Comparison of ENCODE assay signal across 20 cellular contexts in genomic region chr14:54555651-54556050, GRCh38. TPM values are rescaled to one million over a fixed set of nuclear protein-coding genes. Genes with fewer than 3 reads are reported as not detected.
DNase-seq lines count a peak whose midpoint lies in the region; ATAC-seq, FAIRE-seq and TF ChIP-seq lines count a peak whose summit lies in the region.
"Had no signal": no experiment of that assay in that cellular context is flagged by ENCODE, and none has a peak within 500 bp of the region (broad histone marks: within the 10 kb centered on the region; RNA-seq: fewer than 3 reads in every experiment).

No MANE protein-coding gene starts in this region.

- no peaks in the 10 kb centered on the region for H3K79me2 ChIP-seq in H1 (ENCODE audit: control insufficient read depth in 1 of 2, insufficient read depth in 2 of 2, low read length in 2 of 2)

- H3K4me3 Mint-ChIP-seq in type B pancreatic cell: no peak overlapping the region
- no peak overlapping the region for H3K4me3 Mint-ChIP-seq in CD14-positive monocyte
- H3K4me3 Mint-ChIP-seq: activated CD8-positive, alpha-beta memory T cell treated with anti-CD3 and anti-CD28 coated beads, Interleukin-2, amount 10 ng/mL, durations not matched to agents 7 days and 5 days; brain; CD8-positive, alpha-beta memory T cell; dendritic cell treated with granulocyte-macrophage colony-stimulating factor and Interleukin-4, amounts not matched to agents 40 ng/mL and 50 ng/mL, for 4 days; nephron progenitor cell had no signal

- POLR2A ChIA-PET in H1 (lab: Charles Lee; ENCODE audit: partially characterized antibody): no interaction called here

- no peak overlapping the region for H2BK5ac ChIP-seq in H1 (ENCODE audit: low read depth, low read length)

- H4K20me1 ChIP-seq in H1 (replicated peaks in 1 of 2; ENCODE audit: control insufficient read depth in 1 of 2, insufficient read depth in 2 of 2, low read length in 2 of 2): no peaks in the 10 kb centered on the region

- H4K8ac ChIP-seq in H1 (ENCODE audit: extremely low read depth, insufficient read depth, low read length): no peak overlapping the region

- FAIRE-seq in H1 (lab: Jason Lieb, UNC): no peak
- FAIRE-seq: RCC 7860 had no signal

- H3K27me3 ChIP-seq in cardiac muscle cell (no peaks in the 10 kb centered on the region), heart right ventricle (peaks cover 0 to 4% (median 0%) of the 10 kb centered on the region in 7 donors), H1 (replicated peaks in 1 of 4; ENCODE audit: control insufficient read depth in 3 of 4, extremely low read depth in 1 of 4, insufficient read depth in 3 of 4, low read length in 3 of 4) (no peaks in the 10 kb centered on the region)

- no peak overlapping the region for H3K4me3 ChIP-seq in cardiac muscle cell
- H3K4me3 ChIP-seq in heart right ventricle: no peak overlapping the region
- no peak overlapping the region for H3K4me3 ChIP-seq in H1 (ENCODE audit: extremely low read depth in 1 of 4, insufficient read depth in 2 of 4, low read depth in 3 of 4, low read length in 4 of 4)
- H3K4me3 ChIP-seq: prostate gland had no signal

- CTCF ChIA-PET in H1 (lab: Charles Lee; ENCODE audit: partially characterized antibody): interaction anchor here (1.0 to 2.5 kb wide), 2 partner anchors 8 to 135 kb away, joined by 3 to 8 read pairs; no protein-coding TSS in a partner anchor

- intact Hi-C loops in heart right ventricle (cut with DNase I): no loop called here
- intact Hi-C loops in CD14-positive monocyte (cut with micrococcal nuclease): no loop called here

- H2BK120ac ChIP-seq in H1 (replicated peaks; ENCODE audit: low read depth, low read length): no peak overlapping the region

- H3K9me3 Mint-ChIP-seq in type B pancreatic cell: no peaks in the 10 kb centered on the region
- no peaks in the 10 kb centered on the region for H3K9me3 Mint-ChIP-seq in CD14-positive monocyte
- H3K9me3 Mint-ChIP-seq: activated T-helper 2 cell treated with anti-CD3 and anti-CD28 coated beads, Interferon-gamma antibody, Interleukin-2, Interleukin-4, amounts not matched to agents 10 μg/mL and 5 μg/mL and 100 μg/mL, durations not matched to agents 14 hours and 24 hours and 36 hours; brain; CD8-positive, alpha-beta memory T cell; dendritic cell treated with granulocyte-macrophage colony-stimulating factor and Interleukin-4, amounts not matched to agents 40 ng/mL and 50 ng/mL, for 4 days; nephron progenitor cell had no signal

- H3K4me1 ChIP-seq in cardiac muscle cell (ENCODE audit: low read depth) (no peaks in the 10 kb centered on the region), heart right ventricle (peaks cover 0 to 6% (median 0%) of the 10 kb centered on the region in 9 donors), H1 (replicated peaks in 1 of 4; ENCODE audit: control insufficient read depth in 3 of 4, insufficient read depth in 4 of 4, low read length in 3 of 4) (peaks cover 0 to 2% (median 0%) of the 10 kb centered on the region in 4 experiments; a peak in 1 of 7 replicates)
- H3K4me1 ChIP-seq: prostate gland had no signal

- H3K14ac ChIP-seq in H1 (ENCODE audit: insufficient read length): no peak overlapping the region

- peak overlapping the region; percentile 81; the same call in 1 of the 2 replicates for H2BK12ac ChIP-seq in H1 (ENCODE audit: low read depth, low read length)

- H3K79me1 ChIP-seq in H1 (ENCODE audit: low read depth, low read length): no peaks in the 10 kb centered on the region

- no peak overlapping the region for H2BK15ac ChIP-seq in H1 (ENCODE audit: low read length)

- H3K56ac ChIP-seq in H1 (replicated peaks; ENCODE audit: insufficient read length, low read depth, low read length): no peak overlapping the region

- no peak for TF ChIP-seq POLR2A in H1 (IDR thresholded peaks at IDR 0.05; ENCODE audit: control extremely low read depth in 1 of 2, low read depth in 2 of 2, low read length in 2 of 2)

- H3K4me1 Mint-ChIP-seq in type B pancreatic cell (ENCODE audit: unreplicated experiment) (no peaks in the 10 kb centered on the region), CD14-positive monocyte (no peaks in the 10 kb centered on the region)
- H3K4me1 Mint-ChIP-seq: activated CD8-positive, alpha-beta memory T cell treated with anti-CD3 and anti-CD28 coated beads, Interleukin-2, amount 10 ng/mL, durations not matched to agents 7 days and 5 days; brain; CD8-positive, alpha-beta memory T cell; nephron progenitor cell had no signal

- no peaks in the 10 kb centered on the region for H3K9me3 ChIP-seq in cardiac muscle cell (ENCODE audit: low read depth)
- no peaks in the 10 kb centered on the region for H3K9me3 ChIP-seq in heart right ventricle
- H3K9me3 ChIP-seq in H1 (ENCODE audit: insufficient read depth in 2 of 2, low read depth in 1 of 2, low read length in 1 of 2): no peaks in the 10 kb centered on the region
- H3K9me3 ChIP-seq: prostate gland had no signal

- ATAC-seq in heart right ventricle (no peak), HG03025 (IDR thresholded peaks at IDR 0.05; ENCODE audit: low FRiP score, unreplicated experiment) (no peak), HG03135 (IDR thresholded peaks at IDR 0.05; ENCODE audit: unreplicated experiment) (no peak)
- ATAC-seq: activated CD8-positive, alpha-beta memory T cell treated with anti-CD3 and anti-CD28 coated beads, Interleukin-2, amount 10 ng/mL, durations not matched to agents 7 days and 5 days; left colon had no signal

- H3K27ac ChIP-seq in cardiac muscle cell (no peak overlapping the region), heart right ventricle (no peak overlapping the region), H1 (ENCODE audit: low read depth, low read length) (no peak overlapping the region)
- H3K27ac ChIP-seq: prostate gland had no signal

- 95 to 96% methylated on average over 2 of the region's 2 CpGs for WGBS in heart right ventricle, 2 donors
- WGBS in H1 (ENCODE audit: extremely low coverage in 1 of 2, insufficient coverage in 1 of 2, insufficient read length in 1 of 2, insufficient replicate concordance in 2 of 2, low coverage in 1 of 2, low lambda C conversion rate in 2 of 2, missing lambda C conversion rate in 1 of 2), 2 experiments: 98% methylated on average over 2 of the region's 2 CpGs; no CpG with 5 or more reads in 1 of the 2 experiments

- no peak overlapping the region for H4K91ac ChIP-seq in H1 (replicated peaks; ENCODE audit: insufficient read length, low read length)

- H4K5ac ChIP-seq in H1 (ENCODE audit: insufficient read length, low read depth, low read length): no peak overlapping the region

- H2AFZ ChIP-seq in H1 (ENCODE audit: low read length): no peak overlapping the region

- H3K23me2 ChIP-seq in H1 (ENCODE audit: low read depth, low read length): no peaks in the 10 kb centered on the region

- H3K36me3 Mint-ChIP-seq in type B pancreatic cell (no peaks in the 10 kb centered on the region), CD14-positive monocyte (no peaks in the 10 kb centered on the region)
- H3K36me3 Mint-ChIP-seq: activated CD8-positive, alpha-beta memory T cell treated with anti-CD3 and anti-CD28 coated beads, Interleukin-2, amount 10 ng/mL, durations not matched to agents 7 days and 5 days; brain; CD8-positive, alpha-beta memory T cell had no signal

- no peak overlapping the region for H3K9ac ChIP-seq in H1 (replicated peaks in 1 of 4; ENCODE audit: extremely low read depth in 1 of 4, low read depth in 3 of 4, low read length in 3 of 4)

- no peak overlapping the region for H3K4me2 ChIP-seq in H1 (ENCODE audit: insufficient read depth in 1 of 2, low read depth in 2 of 2, low read length in 2 of 2)

- TF ChIP-seq RAD21 in H1 (IDR thresholded peaks at IDR 0.05 in 1 of 2, conservative IDR thresholded peaks at IDR 0.05 in 1 of 2; ENCODE audit: low read depth in 2 of 2, low read length in 2 of 2): peak; percentile 42 to 50; a peak in 3 of 4 replicates

- H3K27ac Mint-ChIP-seq in type B pancreatic cell (no peak overlapping the region), CD14-positive monocyte (no peak overlapping the region)
- H3K27ac Mint-ChIP-seq: activated CD8-positive, alpha-beta memory T cell treated with anti-CD3 and anti-CD28 coated beads, Interleukin-2, amount 10 ng/mL, durations not matched to agents 7 days and 5 days; activated T-helper 2 cell treated with anti-CD3 and anti-CD28 coated beads, Interferon-gamma antibody, Interleukin-2, Interleukin-4, amounts not matched to agents 10 μg/mL and 5 μg/mL and 100 μg/mL, durations not matched to agents 14 hours and 24 hours and 36 hours; brain; CD8-positive, alpha-beta memory T cell; dendritic cell treated with granulocyte-macrophage colony-stimulating factor and Interleukin-4, amounts not matched to agents 40 ng/mL and 50 ng/mL, for 4 days; nephron progenitor cell had no signal

- H2BK20ac ChIP-seq in H1 (ENCODE audit: low read length): no peak overlapping the region

- no peak overlapping the region for H3K18ac ChIP-seq in H1 (ENCODE audit: extremely low read depth, low read length)

- TF ChIP-seq CTCF in cardiac muscle cell (IDR thresholded peaks at IDR 0.05; ENCODE audit: low read depth, low read length): peak; percentile 9
- no peak for TF ChIP-seq CTCF in heart right ventricle (IDR thresholded peaks at IDR 0.05)
- peak in 1 of 3 experiments; percentile 6; a peak in 2 of 4 replicates for TF ChIP-seq CTCF in H1 (IDR thresholded peaks at IDR 0.05; ENCODE audit: control extremely low read depth in 1 of 3, insufficient read depth in 1 of 3, low read depth in 1 of 3, low read length in 3 of 3)
- peak; percentile 28 for TF ChIP-seq CTCF in type B pancreatic cell (conservative IDR thresholded peaks at IDR 0.05)
- no peak for TF ChIP-seq CTCF in CD14-positive monocyte (IDR thresholded peaks at IDR 0.05)

- H3K4ac ChIP-seq in H1 (replicated peaks; ENCODE audit: insufficient read length, low read depth, low read length): no peak overlapping the region

- H2AK5ac ChIP-seq in H1 (ENCODE audit: low read depth, low read length): no peak overlapping the region

- no peak for TF ChIP-seq EP300 in H1 (IDR thresholded peaks at IDR 0.05; ENCODE audit: borderline replicate concordance in 1 of 2, low read depth in 2 of 2, low read length in 2 of 2)

- H3K36me3 ChIP-seq in cardiac muscle cell: no peaks in the 10 kb centered on the region
- H3K36me3 ChIP-seq in heart right ventricle: no peaks in the 10 kb centered on the region
- no peaks in the 10 kb centered on the region for H3K36me3 ChIP-seq in H1 (ENCODE audit: control insufficient read depth in 2 of 4, insufficient read depth in 4 of 4, low read length in 3 of 4)
- H3K36me3 ChIP-seq: prostate gland had no signal

- no peak overlapping the region for H3K23ac ChIP-seq in H1 (ENCODE audit: insufficient read length)

- DNase-seq in cardiac muscle cell (ENCODE audit: low read depth in 1 of 2, low spot score in 1 of 2) (no peak), heart right ventricle (no peak), RKO (ENCODE audit: low spot score) (peak; percentile 9), H1 (ENCODE audit: low read depth in 1 of 2, low spot score in 2 of 2) (no peak), type B pancreatic cell (ENCODE audit: extremely low spot score, unreplicated experiment) (no peak), CD14-positive monocyte (ENCODE audit: low spot score) (no peak)
- DNase-seq: activated CD8-positive, alpha-beta memory T cell treated with anti-CD3 and anti-CD28 coated beads, Interleukin-2, amount 10 ng/mL, durations not matched to agents 7 days and 5 days; CD8-positive, alpha-beta memory T cell; left colon; NCI-H1694; NCI-H226; nephron progenitor cell; stimulated activated CD4-positive, alpha-beta T cell treated with anti-CD3 and anti-CD28 coated beads, Interleukin-4, amount 100 ng/mL, for 4 hours had no signal

- H3K27me3 Mint-ChIP-seq in type B pancreatic cell: peaks cover 8% of the 10 kb centered on the region
- H3K27me3 Mint-ChIP-seq in CD14-positive monocyte (ENCODE audit: low read depth in 3 of 3): peaks cover 0 to 10% (median 4%) of the 10 kb centered on the region in 3 donors

RNA-seq across cellular contexts. Expression of gene SAMD4A, which starts 11.3 kb away (rescaled TPM):
- 26.6 and 60.4 TPM in 2 replicates for total RNA-seq in cardiac muscle cell
- polyA plus RNA-seq in cardiac muscle cell: 14.4 and 28.6 TPM in 2 replicates
- 100 to 1,000 TPM; 141 to 284 (median 233) TPM for total RNA-seq in heart right ventricle
- 10 to 100 TPM; 14.0 to 41.0 TPM for polyA plus RNA-seq in heart right ventricle
- total RNA-seq in H1 (2021; fragmentation: NEBNext Ultra II Directional; extraction: Animal tissue kit (Norgen Biotek cat#: 25700)): 11.5 and 12.3 TPM in 2 replicates
- 2.4 and 3.8 TPM in 2 replicates for polyA plus RNA-seq in H1 (2011; rRNA removed)
- 2.7 TPM for polyA plus RNA-seq in H1 (2011; cell fraction: cytosol; rRNA removed)
- 12.7 TPM for polyA plus RNA-seq in H1 (2011; cell fraction: nucleus; rRNA removed)
- 4.4 to 6.2 TPM (median 5.8 TPM) in 4 replicates for polyA plus RNA-seq in H1 (2012, experiment 1 of 2)
- 1.9 TPM for polyA plus RNA-seq in H1 (2012, experiment 2 of 2)
- 5.1 TPM for polyA plus RNA-seq in H1 (2013, experiment 1 of 2)
- 4.4 TPM for polyA plus RNA-seq in H1 (2013, experiment 2 of 2)
- 12.6 and 21.3 TPM in 2 replicates for polyA minus RNA-seq in H1 (2011; rRNA and poly(A)+ RNA removed)
- polyA minus RNA-seq in H1 (2011; cell fraction: cytosol; rRNA and poly(A)+ RNA removed): 10.9 TPM
- polyA minus RNA-seq in H1 (2011; cell fraction: nucleus; rRNA and poly(A)+ RNA removed): 24.2 TPM
- total RNA-seq in type B pancreatic cell (ENCODE audit: low replicate concordance): 14.4 and 23.0 TPM in 2 replicates
- 1 to 10 TPM; 4.2 to 8.6 TPM for polyA plus RNA-seq in CD14-positive monocyte
- polyA plus RNA-seq: CD8-positive, alpha-beta memory T cell had no signal

RNA-seq across cellular contexts. Expression of gene CGRRF1, which starts 45.9 kb away (rescaled TPM):
- total RNA-seq in cardiac muscle cell: 8.4 and 12.4 TPM in 2 replicates
- 22.9 and 40.6 TPM in 2 replicates for polyA plus RNA-seq in cardiac muscle cell
- total RNA-seq in heart right ventricle: 10 to 100 TPM; 14.2 to 20.3 (median 16.7) TPM
- polyA plus RNA-seq in heart right ventricle: 10 to 100 TPM; 21.3 to 23.1 TPM
- total RNA-seq in H1 (2021; fragmentation: NEBNext Ultra II Directional; extraction: Animal tissue kit (Norgen Biotek cat#: 25700)): 17.8 and 20.2 TPM in 2 replicates
- polyA plus RNA-seq in H1 (2011; rRNA removed): 3.9 and 7.4 TPM in 2 replicates
- polyA plus RNA-seq in H1 (2011; cell fraction: cytosol; rRNA removed): 7.1 TPM
- 4.6 TPM for polyA plus RNA-seq in H1 (2011; cell fraction: nucleus; rRNA removed)
- 13.4 to 21.5 TPM (median 14.0 TPM) in 4 replicates for polyA plus RNA-seq in H1 (2012, experiment 1 of 2)
- polyA plus RNA-seq in H1 (2012, experiment 2 of 2): 5.6 TPM
- 15.3 TPM for polyA plus RNA-seq in H1 (2013, experiment 1 of 2)
- 19.0 TPM for polyA plus RNA-seq in H1 (2013, experiment 2 of 2)
- polyA minus RNA-seq in H1 (2011; rRNA and poly(A)+ RNA removed): 6.2 and 7.4 TPM in 2 replicates
- 7.1 TPM for polyA minus RNA-seq in H1 (2011; cell fraction: cytosol; rRNA and poly(A)+ RNA removed)
- polyA minus RNA-seq in H1 (2011; cell fraction: nucleus; rRNA and poly(A)+ RNA removed): 11.6 TPM
- total RNA-seq in type B pancreatic cell (ENCODE audit: low replicate concordance): 12.1 and 16.7 TPM in 2 replicates
- polyA plus RNA-seq in CD14-positive monocyte: 10 to 100 TPM; 18.6 to 19.4 TPM

Comparison
In these comparisons a context has a peak if more than half of its experiments do, and no peak if none do; other contexts are left out.
1. CTCF ChIP-seq: peak in cardiac muscle cell (single experiment) and type B pancreatic cell (single experiment); none in heart right ventricle (0 of 9) and CD14-positive monocyte (single experiment).